ENCODE assay signal across 13 cellular contexts in genomic region chr21:34620084-34620665, GRCh38. TPM values are rescaled to one million over a fixed set of nuclear protein-coding genes. Genes with fewer than 3 reads are reported as not detected.
"Had no signal": no experiment of that assay in that cellular context is flagged by ENCODE, and none has a peak within 500 bp of the region (broad histone marks: within the 10 kb centered on the region; RNA-seq: fewer than 3 reads in every experiment).

No MANE protein-coding gene starts in this region.

- H3K4me1 ChIP-seq: foreskin keratinocyte had no signal

- H3K9ac ChIP-seq: parathyroid adenoma had no signal

- ATAC-seq: foreskin keratinocyte; mucosa of descending colon; naive thymus-derived CD4-positive, alpha-beta T cell; stimulated activated naive B cell treated with anti-CD40 and anti-IgM and Interleukin-4, amounts not matched to agents 10 μg/mL and 1 μg/mL and 100 μg/mL, for 72 hours had no signal

- H3K27me3 ChIP-seq: vagina had no signal

- H3K36me3 ChIP-seq: tibial artery, vagina had no signal

- DNase-seq: activated CD4-positive, alpha-beta T cell treated with anti-CD3 and anti-CD28 coated beads, Interleukin-2, amount 10 ng/mL, durations not matched to agents 7 days and 5 days; activated gamma-delta T cell treated with Interleukin-2 at 50 U/mL for 16 hours; amniotic stem cell; effector memory CD4-positive, alpha-beta T cell; foreskin keratinocyte; mucosa of descending colon; stimulated activated CD4-positive, alpha-beta T cell treated with anti-CD3 and anti-CD28 coated beads, Interleukin-2, amount 100 ng/mL, for 48 hours; stimulated activated naive B cell treated with anti-CD40 and anti-IgM and Interleukin-4, amounts not matched to agents 10 μg/mL and 1 μg/mL and 100 μg/mL, for 72 hours; T-helper 9 cell; tibial artery had no signal

- H2AFZ ChIP-seq: parathyroid adenoma had no signal

- H3K9me3 ChIP-seq: mucosa of descending colon, tibial artery, vagina had no signal

- H3K79me2 ChIP-seq: parathyroid adenoma had no signal

- H3K4me3 ChIP-seq: mucosa of descending colon, tibial artery, vagina had no signal

- H3K27ac ChIP-seq: foreskin keratinocyte, parathyroid adenoma, tibial artery, vagina had no signal

RNA-seq across cellular contexts. Expression of gene CLIC6, which starts 48.6 kb away (rescaled TPM):
- total RNA-seq: activated CD4-positive, alpha-beta T cell treated with anti-CD3 and anti-CD28 coated beads, Interleukin-2, amount 10 ng/mL, durations not matched to agents 7 days and 5 days had no signal
